7 cellular contexts compared by ENCODE assay signal in the genomic region with DNA sequence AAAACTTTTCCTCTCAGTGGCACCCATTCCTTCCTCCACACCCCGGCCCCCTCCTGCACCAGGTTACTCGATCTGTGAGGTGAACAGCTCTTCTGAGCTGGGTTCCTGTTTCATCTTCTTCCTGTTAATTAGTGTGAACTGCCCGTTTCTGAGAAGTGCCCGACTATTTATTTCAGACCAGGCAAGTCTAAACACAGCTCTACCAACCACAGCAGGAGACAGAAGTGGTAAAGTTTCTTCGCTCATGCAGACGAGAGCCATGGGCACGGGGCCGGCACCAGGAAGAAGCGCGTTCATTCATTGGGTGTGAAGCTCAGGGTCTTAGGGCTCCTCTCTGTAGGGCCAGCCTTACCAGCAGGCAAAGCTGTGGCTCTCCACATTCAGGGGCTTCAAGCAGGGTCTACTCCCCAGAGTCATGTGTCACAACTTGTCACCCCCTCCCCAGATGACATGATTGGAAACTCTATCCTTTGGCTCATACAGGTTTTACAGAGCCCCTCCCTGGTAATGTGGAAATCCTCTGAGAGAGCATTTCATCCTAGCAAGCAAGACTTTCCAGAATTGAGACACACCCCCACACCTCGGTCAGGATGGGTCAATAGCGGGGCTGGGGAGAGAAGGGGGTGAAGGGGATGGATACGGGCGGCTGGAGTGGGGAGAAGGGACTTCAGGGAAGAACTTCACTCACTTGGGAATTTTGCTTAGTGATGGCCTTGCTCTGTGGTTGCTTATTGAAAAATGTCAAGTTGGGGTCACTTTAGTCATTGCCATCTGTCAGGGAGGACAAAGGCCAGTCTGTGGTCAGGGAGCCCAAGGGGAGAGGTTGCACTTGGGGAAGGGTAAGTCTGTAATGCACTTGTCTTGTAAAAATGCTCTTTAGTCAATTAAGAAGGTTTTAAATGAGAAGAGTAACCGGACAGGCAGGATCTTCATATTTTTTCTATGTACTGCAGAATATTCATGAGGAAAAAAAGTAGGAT.
DNase-seq lines count a peak whose midpoint lies in the region; ATAC-seq and TF ChIP-seq lines count a peak whose summit lies in the region.

No MANE protein-coding gene starts in this region.

- H3K27ac ChIP-seq in foreskin keratinocyte (no peak overlapping the region), skin epidermis (peak overlapping the region in 14 of 21 experiments; percentile 20 to 70 (median 56))

- H3K4me3 ChIP-seq in skin epidermis: no peak overlapping the region

- no peak for TF ChIP-seq CTCF in foreskin keratinocyte (conservative IDR thresholded peaks at IDR 0.05)

- in situ Hi-C loops in KBM-7 (cut with MboI; ENCODE audit: low pct_unique_long_range_greater_than_20kb, low sequenced_read_pairs): no loop called here

- ATAC-seq in foreskin keratinocyte (peak; percentile 22), HG03460 (IDR thresholded peaks at IDR 0.05; ENCODE audit: unreplicated experiment) (no peak)

- no peaks in the 10 kb centered on the region for H3K4me1 ChIP-seq in foreskin keratinocyte

- DNase-seq in KBM-7: peak; percentile 81
- DNase-seq in SKM-1 (lab: John Stamatoyannopoulos, UW; ENCODE audit: unreplicated experiment): peak; percentile 66
- peak; percentile 47 to 57 for DNase-seq in foreskin keratinocyte
- DNase-seq in ecto neural progenitor cell (ENCODE audit: low spot score): no peak
- no peak for DNase-seq in HuH-7 (ENCODE audit: low spot score)

- H3K27me3 ChIP-seq in foreskin keratinocyte: no peaks in the 10 kb centered on the region

Comparison
In these comparisons a context has a peak if more than half of its experiments do, and no peak if none do; other contexts are left out.
1. DNase-seq: peak in KBM-7 (single experiment), SKM-1 (single experiment) and foreskin keratinocyte (2 of 2); none in ecto neural progenitor cell (single experiment) and HuH-7 (single experiment).